In the genomic region with DNA sequence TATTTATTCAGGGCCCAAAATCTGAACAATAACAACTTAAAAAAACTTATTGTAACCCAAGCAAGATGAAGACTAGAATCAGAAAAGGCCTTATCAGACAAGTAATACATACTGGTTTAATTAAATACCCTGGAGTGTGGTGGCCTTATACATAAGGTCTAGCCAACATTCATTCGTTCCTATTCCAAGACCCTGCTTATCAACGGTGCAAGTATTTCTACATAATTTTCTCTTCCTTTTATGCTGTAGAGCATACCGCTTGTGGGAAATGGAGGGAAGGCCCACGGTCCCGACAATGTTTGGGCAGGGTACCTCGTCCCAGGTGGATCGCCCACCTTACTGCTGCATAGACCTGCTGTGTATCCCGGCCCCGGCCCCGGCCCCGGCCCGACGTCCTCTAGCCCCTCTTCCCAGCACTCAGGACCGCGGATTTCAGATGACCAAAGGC, we compare ENCODE assay signal across 8 cellular contexts. TPM values are rescaled to one million over a fixed set of nuclear protein-coding genes. Genes with fewer than 3 reads are reported as not detected.
DNase-seq lines count a peak whose midpoint lies in the region; ATAC-seq, FAIRE-seq and TF ChIP-seq lines count a peak whose summit lies in the region.

No MANE protein-coding gene starts in this region.

- ATAC-seq in A549 (no peak), GM19395 (IDR thresholded peaks at IDR 0.05; ENCODE audit: unreplicated experiment) (no peak)

- CTCF ChIA-PET in A549 (lab: Yijun Ruan, JAX): interaction anchor here (1.3 kb wide), 1 partner anchor 12 kb away, joined by 3 read pairs; no protein-coding TSS in a partner anchor

- in situ Hi-C loops in brain microvascular endothelial cell (cut with HindIII; ENCODE audit: low pct_ligation_motif_present, low sequenced_read_pairs): no loop called here

- H3K27ac ChIP-seq in A549 (peak overlapping the region; percentile 99), HL-60 (replicated peaks) (peak overlapping the region; percentile 99), brain microvascular endothelial cell (peak overlapping the region; percentile 95)

- POLR2A ChIA-PET in A549 (lab: Yijun Ruan, JAX): interaction anchor here (0.7 to 1.2 kb wide), 2 partner anchors 103 to 365 kb away, joined by 3 to 6 read pairs; a partner anchor contains a TSS

- TF ChIP-seq POLR2A in A549 (IDR thresholded peaks at IDR 0.05; ENCODE audit: low read length): no peak

- DNase-seq in A549 (ENCODE audit: low read depth in 1 of 2, low spot score in 1 of 2) (no peak), HL-60 (ENCODE audit: low read depth in 1 of 2, low spot score in 1 of 2) (no peak), brain microvascular endothelial cell (no peak), NOMO-1 (lab: John Stamatoyannopoulos, UW; ENCODE audit: unreplicated experiment in 2 of 2) (no peak), hippocampal formation (lab: John Stamatoyannopoulos, UW) (no peak), GM10266 (ENCODE audit: extremely low spot score) (no peak)

- peaks cover 8% of the 10 kb centered on the region; the same call in 1 of the 3 replicates for H3K4me1 ChIP-seq in A549
- peaks cover 42% of the 10 kb centered on the region for H3K4me1 ChIP-seq in mononuclear cell (ENCODE audit: insufficient read depth, low read length)

- H3K4me3 ChIP-seq in A549: peak overlapping the region; percentile 89
- peak overlapping the region; percentile 96 for H3K4me3 ChIP-seq in HL-60 (replicated peaks; ENCODE audit: insufficient read depth, low read length)
- peak overlapping the region; percentile 92 for H3K4me3 ChIP-seq in brain microvascular endothelial cell (ENCODE audit: low read depth, low read length)
- H3K4me3 ChIP-seq in mononuclear cell (ENCODE audit: low read length): peak overlapping the region; percentile 88

- H3K27me3 ChIP-seq in HL-60 (ENCODE audit: insufficient read depth, poor library complexity, severe bottlenecking) (no peaks in the 10 kb centered on the region), brain microvascular endothelial cell (replicated peaks) (no peaks in the 10 kb centered on the region), mononuclear cell (ENCODE audit: insufficient read depth, low read length) (no peaks in the 10 kb centered on the region)

- TF ChIP-seq RAD21 in A549 (conservative IDR thresholded peaks at IDR 0.05 in 1 of 2, IDR thresholded peaks at IDR 0.05 in 1 of 2): no peak

- peaks cover 20% of the 10 kb centered on the region for H3K36me3 ChIP-seq in brain microvascular endothelial cell (replicated peaks)

- FAIRE-seq in A549 (lab: Jason Lieb, UNC): no peak

- TF ChIP-seq CTCF in A549 (IDR thresholded peaks at IDR 0.05) (no peak), HL-60 (IDR thresholded peaks at IDR 0.05; ENCODE audit: insufficient read depth, low read length) (no peak), brain microvascular endothelial cell (IDR thresholded peaks at IDR 0.05; ENCODE audit: low read depth, low read length, missing control alignments) (no peak), GM10266 (IDR thresholded peaks at IDR 0.05; ENCODE audit: control insufficient read depth, insufficient read depth, low read depth, missing control alignments) (no peak)

- H3K4me2 ChIP-seq in A549: peak overlapping the region; percentile 65

- WGBS in A549 (ENCODE audit: missing lambda C conversion rate): 5% methylated on average over 7 of the region's 15 CpGs

- H3K9me3 ChIP-seq in A549 (peaks cover 36% of the 10 kb centered on the region), mononuclear cell (ENCODE audit: low read depth, low read length) (no peaks in the 10 kb centered on the region)

- no peak for TF ChIP-seq EP300 in A549 (IDR thresholded peaks at IDR 0.05)

TF ChIP-seq in A549, 52 proteins besides CTCF, POLR2A, EP300 and RAD21:
- TF ChIP-seq TFCP2L1 (CRISPR knock-in tag; IDR thresholded peaks at IDR 0.05): no peak
- TF ChIP-seq POLR2AphosphoS2 (conservative IDR thresholded peaks at IDR 0.05; ENCODE audit: low read length): no peak
- TF ChIP-seq RFX5 (IDR thresholded peaks at IDR 0.05): no peak
- no peak for TF ChIP-seq PHF8 (IDR thresholded peaks at IDR 0.05; ENCODE audit: borderline replicate concordance, low read depth)
- no peak for TF ChIP-seq RCOR1 (IDR thresholded peaks at IDR 0.05; ENCODE audit: low read depth, low read length)
- TF ChIP-seq ZFP36 (IDR thresholded peaks at IDR 0.05; ENCODE audit: borderline replicate concordance, partially characterized antibody): no peak
- TF ChIP-seq ZC3H11A (IDR thresholded peaks at IDR 0.05): no peak
- TF ChIP-seq NFE2L2 (conservative IDR thresholded peaks at IDR 0.05; ENCODE audit: low read length): no peak
- no peak for TF ChIP-seq RARB (CRISPR knock-in tag; IDR thresholded peaks at IDR 0.05)
- TF ChIP-seq, protein P1, sequence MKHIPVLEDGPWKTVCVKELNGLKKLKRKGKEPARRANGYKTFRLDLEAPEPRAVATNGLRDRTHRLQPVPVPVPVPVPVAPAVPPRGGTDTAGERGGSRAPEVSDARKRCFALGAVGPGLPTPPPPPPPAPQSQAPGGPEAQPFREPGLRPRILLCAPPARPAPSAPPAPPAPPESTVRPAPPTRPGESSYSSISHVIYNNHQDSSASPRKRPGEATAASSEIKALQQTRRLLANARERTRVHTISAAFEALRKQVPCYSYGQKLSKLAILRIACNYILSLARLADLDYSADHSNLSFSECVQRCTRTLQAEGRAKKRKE (CRISPR knock-in tag; IDR thresholded peaks at IDR 0.05; ENCODE audit: low read depth): no peak

RNA-seq across cellular contexts. Expression of a gene that starts 0.7 kb away (rescaled TPM):
- polyA plus RNA-seq in A549 (2011; rRNA removed) (21.5 and 28.4 TPM in 2 replicates), A549 (2017; fragmentation: RNase III; extraction: RNeasy Plus Mini Kit Qiagen cat#74134 plus additional on column Dnase treatment) (14.2 to 15.1 TPM (median 14.6 TPM) in 3 replicates)
- 3.0 and 3.2 TPM in 2 replicates for polyA plus RNA-seq in A549 (2012; cell fraction: cytosol; rRNA removed)
- 2.5 and 3.9 TPM in 2 replicates for polyA plus RNA-seq in A549 (2012; cell fraction: nucleus; rRNA removed)
- 14.9 and 39.1 TPM in 2 replicates for polyA minus RNA-seq in A549 (2011; rRNA and poly(A)+ RNA removed)
- 72.3 TPM for total RNA-seq in mononuclear cell

RNA-seq across cellular contexts. Expression of a gene that starts 33.6 kb away (rescaled TPM):
- 1.1 and 1.3 TPM in 2 replicates for polyA plus RNA-seq in A549 (2011; rRNA removed)
- polyA plus RNA-seq in A549 (2012; cell fraction: cytosol; rRNA removed): 0.16 and 0.18 TPM in 2 replicates
- polyA plus RNA-seq in A549 (2012; cell fraction: nucleus; rRNA removed): 0.29 and 0.31 TPM in 2 replicates
- 0.76 to 1.1 TPM (median 0.94 TPM) in 3 replicates for polyA plus RNA-seq in A549 (2017; fragmentation: RNase III; extraction: RNeasy Plus Mini Kit Qiagen cat#74134 plus additional on column Dnase treatment)
- 1.2 and 1.3 TPM in 2 replicates for polyA minus RNA-seq in A549 (2011; rRNA and poly(A)+ RNA removed)
- 0.52 TPM for total RNA-seq in mononuclear cell

RNA-seq across cellular contexts. Expression of a gene that starts 53.5 kb away (rescaled TPM):
- polyA plus RNA-seq in A549 (2011; rRNA removed) (3.0 and 3.4 TPM in 2 replicates), A549 (2017; fragmentation: RNase III; extraction: RNeasy Plus Mini Kit Qiagen cat#74134 plus additional on column Dnase treatment) (2.9 to 3.5 TPM (median 2.9 TPM) in 3 replicates)
- 0.45 and 0.52 TPM in 2 replicates for polyA plus RNA-seq in A549 (2012; cell fraction: cytosol; rRNA removed)
- polyA plus RNA-seq in A549 (2012; cell fraction: nucleus; rRNA removed): 0.97 and 1.3 TPM in 2 replicates
- polyA minus RNA-seq in A549 (2011; rRNA and poly(A)+ RNA removed): 3.3 and 3.9 TPM in 2 replicates
- 6.1 TPM for total RNA-seq in mononuclear cell
